ENCODE assay signal across 8 cellular contexts in the genomic region with DNA sequence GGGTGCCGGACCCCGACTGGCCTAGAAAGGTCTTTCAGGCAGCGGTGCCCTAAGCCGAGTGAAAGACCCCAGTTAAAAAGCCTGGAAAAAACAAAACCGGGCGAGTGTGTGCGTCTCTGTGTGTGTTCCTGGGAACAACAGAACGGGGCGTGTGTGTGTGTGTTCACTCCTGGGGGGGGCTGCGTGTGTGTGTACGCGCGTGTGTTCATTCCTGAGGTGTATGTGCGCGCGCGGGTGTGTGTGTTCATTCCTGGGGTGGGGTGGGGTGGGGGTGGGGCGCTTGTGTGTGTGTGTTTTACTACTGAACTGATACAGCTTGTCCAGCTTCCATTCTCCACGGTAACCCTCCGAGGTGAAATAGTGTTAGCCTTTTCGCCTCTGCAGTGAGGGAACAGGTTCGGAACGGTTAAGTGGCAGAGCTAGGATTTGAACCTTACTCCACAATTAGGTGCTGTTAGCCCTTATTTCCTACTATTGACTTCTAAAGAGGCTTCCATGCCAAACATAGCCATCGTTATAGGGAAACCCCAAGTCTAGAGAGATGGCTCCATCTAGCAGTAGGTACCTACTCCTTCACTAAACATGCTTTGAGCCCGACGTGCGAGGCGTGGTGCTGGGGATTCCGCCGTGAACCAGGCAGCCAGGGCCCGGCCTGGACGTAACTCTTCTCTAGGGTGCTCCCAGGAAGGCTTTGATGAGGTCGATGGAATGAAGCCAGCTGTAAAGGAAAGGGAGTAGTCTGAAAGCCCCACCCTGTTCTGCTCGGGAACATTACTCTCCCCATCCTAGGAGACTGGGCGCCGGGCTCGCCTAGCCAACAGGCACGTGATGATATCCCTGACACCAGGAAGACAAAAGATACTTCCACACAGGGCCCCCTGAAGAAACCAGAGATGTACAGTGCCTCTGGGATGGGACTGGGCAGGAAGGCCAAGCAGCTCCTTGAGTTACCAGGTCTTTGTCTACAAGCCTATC. TPM values are rescaled to one million over a fixed set of nuclear protein-coding genes. Genes with fewer than 3 reads are reported as not detected.
DNase-seq lines count a peak whose midpoint lies in the region; ATAC-seq and TF ChIP-seq lines count a peak whose summit lies in the region.

No MANE protein-coding gene starts in this region.

- H3K27ac ChIP-seq in CD4-positive, alpha-beta T cell (ENCODE audit: low read depth, low read length), result peak overlapping the region; percentile 99
- H3K27ac ChIP-seq in KOPT-K1 (ENCODE audit: low read depth, low read length, poor library complexity, severe bottlenecking) (peak overlapping the region; percentile 97), SJCRH30 (peak overlapping the region; percentile 99), substantia nigra (ENCODE audit: low read depth, low read length, poor library complexity, severe bottlenecking) (peak overlapping the region; percentile 95)

- peak in 1 of 10 experiments; percentile 63 for DNase-seq in CD4-positive, alpha-beta T cell
- peak; percentile 68 to 85 for DNase-seq in SJCRH30
- DNase-seq in lower leg skin (ENCODE audit: low spot score in 2 of 2), result peak; percentile 75 to 92
- DNase-seq in substantia nigra (lab: John Stamatoyannopoulos, UW), result peak in 29 of 49 donors; percentile 10 to 90 (median 70)
- no peak for DNase-seq in OCI-M2 (lab: John Stamatoyannopoulos, UW; ENCODE audit: unreplicated experiment)

- H3K4me3 Mint-ChIP-seq in CD4-positive, alpha-beta T cell, result peak overlapping the region; percentile 97
- H3K4me3 Mint-ChIP-seq in dendritic cell treated with granulocyte-macrophage colony-stimulating factor and Interleukin-4, amounts not matched to agents 40 ng/mL and 50 ng/mL, for 4 days, result peak overlapping the region; percentile 92

- H3K27me3 Mint-ChIP-seq in CD4-positive, alpha-beta T cell, result no peaks in the 10 kb centered on the region
- peaks cover 2% of the 10 kb centered on the region for H3K27me3 Mint-ChIP-seq in dendritic cell treated with granulocyte-macrophage colony-stimulating factor and Interleukin-4, amounts not matched to agents 40 ng/mL and 50 ng/mL, for 4 days

- H3K36me3 ChIP-seq in KOPT-K1 (ENCODE audit: insufficient read depth, low read length) (peaks cover 14% of the 10 kb centered on the region), SJCRH30 (peaks cover 14% of the 10 kb centered on the region)

- no peak for TF ChIP-seq CTCF in CD4-positive, alpha-beta T cell (IDR thresholded peaks at IDR 0.05)
- no peak for TF ChIP-seq CTCF in lower leg skin (IDR thresholded peaks at IDR 0.05)

- H3K4me1 ChIP-seq in SJCRH30, result peaks cover 10% of the 10 kb centered on the region; the same call in 1 of the 2 replicates

- peaks cover 30% of the 10 kb centered on the region for H3K4me1 Mint-ChIP-seq in CD4-positive, alpha-beta T cell (ENCODE audit: low read depth)
- peaks cover 21% of the 10 kb centered on the region for H3K4me1 Mint-ChIP-seq in dendritic cell treated with granulocyte-macrophage colony-stimulating factor and Interleukin-4, amounts not matched to agents 40 ng/mL and 50 ng/mL, for 4 days (ENCODE audit: low read depth)

- H3K9me3 ChIP-seq in CD4-positive, alpha-beta T cell (ENCODE audit: control insufficient read depth, low read length), result no peaks in the 10 kb centered on the region
- H3K9me3 ChIP-seq in KOPT-K1 (ENCODE audit: insufficient read depth, low read length, poor library complexity, severe bottlenecking), result no peaks in the 10 kb centered on the region
- no peaks in the 10 kb centered on the region for H3K9me3 ChIP-seq in SJCRH30 (replicated peaks)

- intact Hi-C loops in CD4-positive, alpha-beta T cell (cut with DNase I, micrococcal nuclease), result loop anchor here (2.0 to 10.0 kb wide), 4 partner anchors 49 to 560 kb away; a partner anchor contains a TSS
- intact Hi-C loops in dendritic cell treated with granulocyte-macrophage colony-stimulating factor and Interleukin-4, amounts not matched to agents 40 ng/mL and 50 ng/mL, for 4 days (cut with micrococcal nuclease), result loop anchor here (2.0 kb wide), 1 partner anchor 193 kb away; a partner anchor contains a TSS
- intact Hi-C loops in lower leg skin (cut with DNase I; ENCODE audit: low total_unique reads), result no loop called here

- H3K27ac Mint-ChIP-seq in CD4-positive, alpha-beta T cell, result peak overlapping the region; percentile 98
- peak overlapping the region; percentile 98 for H3K27ac Mint-ChIP-seq in dendritic cell treated with granulocyte-macrophage colony-stimulating factor and Interleukin-4, amounts not matched to agents 40 ng/mL and 50 ng/mL, for 4 days

- peak overlapping the region; percentile 99 for H3K4me3 ChIP-seq in SJCRH30
- peak overlapping the region; percentile 82 for H3K4me3 ChIP-seq in lower leg skin (ENCODE audit: low read depth, poor library complexity, severe bottlenecking)

- CTCF ChIA-PET in CD4-positive, alpha-beta T cell (lab: Charles Lee), result interaction anchor here (1.3 to 1.6 kb wide), 3 partner anchors 15 to 410 kb away, joined by 3 to 8 read pairs (median 4); no protein-coding TSS in a partner anchor

- ATAC-seq in CD4-positive, alpha-beta T cell (ENCODE audit: poor library complexity), result peak; percentile 59
- ATAC-seq in GM19023 (IDR thresholded peaks at IDR 0.05; ENCODE audit: unreplicated experiment), result peak; percentile 33

- WGBS in lower leg skin, 2 donors, result 9 to 13% methylated on average over 34 to 38 of the region's 38 CpGs

- POLR2A ChIA-PET in CD4-positive, alpha-beta T cell (lab: Charles Lee), result interaction anchor here (0.5 to 10.9 kb wide), 43 partner anchors 9 to 728 kb away, joined by 3 to 142 read pairs (median 5); a partner anchor contains a TSS

- TF ChIP-seq POLR2A in lower leg skin (IDR thresholded peaks at IDR 0.05), result no peak

- no peaks in the 10 kb centered on the region for H3K9me3 Mint-ChIP-seq in CD4-positive, alpha-beta T cell
- H3K9me3 Mint-ChIP-seq in dendritic cell treated with granulocyte-macrophage colony-stimulating factor and Interleukin-4, amounts not matched to agents 40 ng/mL and 50 ng/mL, for 4 days, result no peaks in the 10 kb centered on the region

- H3K36me3 Mint-ChIP-seq in CD4-positive, alpha-beta T cell (ENCODE audit: low read depth), result peaks cover 39% of the 10 kb centered on the region
- peaks cover 26% of the 10 kb centered on the region for H3K36me3 Mint-ChIP-seq in dendritic cell treated with granulocyte-macrophage colony-stimulating factor and Interleukin-4, amounts not matched to agents 40 ng/mL and 50 ng/mL, for 4 days (ENCODE audit: low read depth)

- no peaks in the 10 kb centered on the region for H3K27me3 ChIP-seq in CD4-positive, alpha-beta T cell (ENCODE audit: control insufficient read depth, insufficient read depth, low read length)
- no peaks in the 10 kb centered on the region for H3K27me3 ChIP-seq in SJCRH30

RNA-seq across cellular contexts. Expression of a gene that starts 0.7 kb away (rescaled TPM):
- 100 to 1,000 TPM; 303 to 314 TPM for total RNA-seq in CD4-positive, alpha-beta T cell
- total RNA-seq in SJCRH30 (2014; rRNA removed; shearing (Covaris generic)), result 576 and 631 TPM in 2 replicates
- total RNA-seq in lower leg skin, result 100 to 1,000 TPM; 229 to 275 (median 253) TPM

RNA-seq across cellular contexts. Expression of a gene that starts 48.4 kb away (rescaled TPM):
- total RNA-seq in CD4-positive, alpha-beta T cell, result 100 to 1,000 TPM; 188 to 195 TPM
- 163 and 179 TPM in 2 replicates for total RNA-seq in SJCRH30 (2014; rRNA removed; shearing (Covaris generic))
- 100 to 1,000 TPM; 174 to 293 (median 213) TPM for total RNA-seq in lower leg skin
